ENCODE assay signal across 19 cellular contexts in the genomic region with DNA sequence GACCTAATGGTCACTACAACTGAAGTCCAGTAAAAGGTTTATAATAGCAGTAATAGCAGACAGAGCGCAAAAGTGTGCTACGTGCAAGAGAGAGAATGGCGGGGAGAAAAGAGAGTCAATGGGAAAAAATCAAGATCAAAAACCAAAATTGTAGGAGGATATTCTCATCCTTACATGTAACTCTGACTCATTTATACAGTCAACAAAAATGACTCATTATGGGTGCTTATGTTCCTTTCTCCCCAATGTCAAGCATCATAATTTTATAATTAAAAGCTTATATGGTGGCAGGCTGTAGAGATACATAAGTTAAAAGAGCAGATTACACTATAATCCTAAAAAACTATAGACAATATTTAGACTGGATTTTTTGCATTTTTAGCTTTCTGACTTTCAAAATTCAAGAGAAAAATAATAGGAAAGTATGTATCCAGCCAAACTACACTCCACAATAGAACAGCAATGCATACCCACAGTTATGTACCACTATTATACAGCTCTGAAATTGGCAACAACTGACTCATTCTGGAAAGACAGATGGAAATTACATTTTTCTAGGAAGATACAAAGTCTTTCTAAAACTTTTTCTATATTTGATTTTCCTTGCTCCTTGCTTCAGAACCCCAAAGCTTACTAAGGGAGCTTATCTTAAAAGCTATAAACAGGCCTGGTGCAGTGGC.
DNase-seq lines count a peak whose midpoint lies in the region; ATAC-seq and TF ChIP-seq lines count a peak whose summit lies in the region.
"Had no signal": no experiment of that assay in that cellular context is flagged by ENCODE, and none has a peak within 500 bp of the region (broad histone marks: within the 10 kb centered on the region; RNA-seq: fewer than 3 reads in every experiment).

No MANE protein-coding gene starts in this region.

- H3K9me3 ChIP-seq in GM23248 (ENCODE audit: low read depth) (no peaks in the 10 kb centered on the region), Peyer's patch (no peaks in the 10 kb centered on the region)
- H3K9me3 ChIP-seq: gastrocnemius medialis, tibial artery had no signal

- CTCF ChIA-PET in activated CD4-positive, alpha-beta memory T cell treated with anti-CD3 and anti-CD28 coated beads for 36 hours (lab: Charles Lee), result interaction anchor here (0.9 to 1.0 kb wide), 2 partner anchors 180 to 238 kb away, joined by 3 read pairs; no protein-coding TSS in a partner anchor

- ATAC-seq in activated T-helper 17 cell treated with anti-CD3 and anti-CD28 coated beads, Interleukin-2, amount 50 U/mL, for 72 hours (replicated peaks), result peak; percentile 73
- no peak for ATAC-seq in HG03571 (IDR thresholded peaks at IDR 0.05; ENCODE audit: unreplicated experiment)
- ATAC-seq: gastrocnemius medialis had no signal

- DNase-seq in A172 (ENCODE audit: low spot score) (peak; percentile 41), GM23248 (peak; percentile 83), fibroblast of the aortic adventitia (ENCODE audit: low read depth) (peak; percentile 36), NCI-H526 treated with DMSO at 0.1 percent for 48 hours (lab: John Stamatoyannopoulos, UW) (no peak), Peyer's patch (no peak)
- DNase-seq in activated CD4-positive, alpha-beta memory T cell treated with anti-CD3 and anti-CD28 coated beads for 36 hours, result no peak
- DNase-seq: AML-193; amniotic stem cell; gastrocnemius medialis; immature natural killer cell; KG1; NCI-H146; NCI-H526; stimulated activated CD4-positive, alpha-beta T cell treated with anti-CD3 and anti-CD28 coated beads, Interleukin-15, amount 100 ng/mL, for 24 hours; tibial artery had no signal

- H3K4me1 ChIP-seq in GM23248 (ENCODE audit: insufficient read depth) (peaks cover 17% of the 10 kb centered on the region), Peyer's patch (no peaks in the 10 kb centered on the region)
- H3K4me1 ChIP-seq: parathyroid adenoma had no signal

- H3K27me3 Mint-ChIP-seq in activated T-helper 17 cell treated with anti-CD3 and anti-CD28 coated beads, Interleukin-2, amount 50 U/mL, for 72 hours, result no peaks in the 10 kb centered on the region
- no peaks in the 10 kb centered on the region for H3K27me3 Mint-ChIP-seq in activated CD4-positive, alpha-beta memory T cell treated with anti-CD3 and anti-CD28 coated beads for 36 hours
- H3K27me3 Mint-ChIP-seq: dendritic cell treated with granulocyte-macrophage colony-stimulating factor and Interleukin-4, amounts not matched to agents 40 ng/mL and 50 ng/mL, for 4 days had no signal

- H3K27ac Mint-ChIP-seq in activated T-helper 17 cell treated with anti-CD3 and anti-CD28 coated beads, Interleukin-2, amount 50 U/mL, for 72 hours, result no peak overlapping the region
- H3K27ac Mint-ChIP-seq in activated CD4-positive, alpha-beta memory T cell treated with anti-CD3 and anti-CD28 coated beads for 36 hours, result no peak overlapping the region
- H3K27ac Mint-ChIP-seq: dendritic cell treated with granulocyte-macrophage colony-stimulating factor and Interleukin-4, amounts not matched to agents 40 ng/mL and 50 ng/mL, for 4 days; immature natural killer cell had no signal

- H3K36me3 Mint-ChIP-seq in activated T-helper 17 cell treated with anti-CD3 and anti-CD28 coated beads, Interleukin-2, amount 50 U/mL, for 72 hours (ENCODE audit: low read depth), result no peaks in the 10 kb centered on the region
- H3K36me3 Mint-ChIP-seq in activated CD4-positive, alpha-beta memory T cell treated with anti-CD3 and anti-CD28 coated beads for 36 hours, result no peaks in the 10 kb centered on the region

- H3K4me3 Mint-ChIP-seq in activated T-helper 17 cell treated with anti-CD3 and anti-CD28 coated beads, Interleukin-2, amount 50 U/mL, for 72 hours, result no peak overlapping the region
- H3K4me3 Mint-ChIP-seq in activated CD4-positive, alpha-beta memory T cell treated with anti-CD3 and anti-CD28 coated beads for 36 hours, result no peak overlapping the region
- H3K4me3 Mint-ChIP-seq: dendritic cell treated with granulocyte-macrophage colony-stimulating factor and Interleukin-4, amounts not matched to agents 40 ng/mL and 50 ng/mL, for 4 days; immature natural killer cell had no signal

- H3K9me3 Mint-ChIP-seq in activated T-helper 17 cell treated with anti-CD3 and anti-CD28 coated beads, Interleukin-2, amount 50 U/mL, for 72 hours, result no peaks in the 10 kb centered on the region
- no peaks in the 10 kb centered on the region for H3K9me3 Mint-ChIP-seq in activated CD4-positive, alpha-beta memory T cell treated with anti-CD3 and anti-CD28 coated beads for 36 hours
- H3K9me3 Mint-ChIP-seq: dendritic cell treated with granulocyte-macrophage colony-stimulating factor and Interleukin-4, amounts not matched to agents 40 ng/mL and 50 ng/mL, for 4 days; immature natural killer cell had no signal

- no peak overlapping the region for H2AFZ ChIP-seq in GM23248
- H2AFZ ChIP-seq: parathyroid adenoma had no signal

- H3K4me3 ChIP-seq in GM23248 (no peak overlapping the region), fibroblast of the aortic adventitia (ENCODE audit: low read depth, low read length) (no peak overlapping the region), Peyer's patch (no peak overlapping the region)
- H3K4me3 ChIP-seq: gastrocnemius medialis, tibial artery had no signal

- TF ChIP-seq POLR2A in Peyer's patch (IDR thresholded peaks at IDR 0.05), result no peak

- peaks cover under 1% of the 10 kb centered on the region for H3K4me1 Mint-ChIP-seq in activated T-helper 17 cell treated with anti-CD3 and anti-CD28 coated beads, Interleukin-2, amount 50 U/mL, for 72 hours
- H3K4me1 Mint-ChIP-seq in activated CD4-positive, alpha-beta memory T cell treated with anti-CD3 and anti-CD28 coated beads for 36 hours (ENCODE audit: low read depth), result peaks cover 6% of the 10 kb centered on the region
- H3K4me1 Mint-ChIP-seq: immature natural killer cell had no signal

- no peak for TF ChIP-seq CTCF in fibroblast of the aortic adventitia (IDR thresholded peaks at IDR 0.05; ENCODE audit: insufficient read depth, low read length)
- no peak for TF ChIP-seq CTCF in Peyer's patch (IDR thresholded peaks at IDR 0.05)

- POLR2A ChIA-PET in activated CD4-positive, alpha-beta memory T cell treated with anti-CD3 and anti-CD28 coated beads for 36 hours (lab: Charles Lee), result interaction anchor here (1.2 kb wide), 1 partner anchor 78 kb away, joined by 3 read pairs; a partner anchor contains a TSS

- H3K9me2 ChIP-seq in GM23248 (ENCODE audit: insufficient read depth), result no peaks in the 10 kb centered on the region

- intact Hi-C loops in activated CD4-positive, alpha-beta memory T cell treated with anti-CD3 and anti-CD28 coated beads for 36 hours (cut with micrococcal nuclease), result no loop called here

- H3K79me2 ChIP-seq in GM23248 (ENCODE audit: insufficient read depth), result peaks cover 54% of the 10 kb centered on the region
- H3K79me2 ChIP-seq: parathyroid adenoma had no signal

- in situ Hi-C loops in GM23248 (cut with MboI), result no loop called here

- H4K20me1 ChIP-seq in GM23248 (ENCODE audit: insufficient read depth), result no peaks in the 10 kb centered on the region

- H3K27me3 ChIP-seq in GM23248 (replicated peaks; ENCODE audit: insufficient read depth) (no peaks in the 10 kb centered on the region), Peyer's patch (no peaks in the 10 kb centered on the region)
- H3K27me3 ChIP-seq: gastrocnemius medialis, tibial artery had no signal

- H3K36me3 ChIP-seq in GM23248 (ENCODE audit: low read depth), result no peaks in the 10 kb centered on the region
- H3K36me3 ChIP-seq in Peyer's patch, result no peaks in the 10 kb centered on the region
- H3K36me3 ChIP-seq: gastrocnemius medialis had no signal

- 71 to 77% methylated on average over 3 of the region's 3 CpGs for WGBS in GM23248 (ENCODE audit: low coverage in 1 of 2, low lambda C conversion rate in 2 of 2, missing lambda C conversion rate in 2 of 2), 2 experiments

- peaks cover 16% of the 10 kb centered on the region for H3F3A ChIP-seq in GM23248 (ENCODE audit: insufficient read depth)

- H3K27ac ChIP-seq in GM23248 (peak overlapping the region; percentile 44), Peyer's patch (no peak overlapping the region)
- H3K27ac ChIP-seq: parathyroid adenoma had no signal

- peak overlapping the region; percentile 23 for H3K4me2 ChIP-seq in GM23248 (ENCODE audit: unreplicated experiment)

- no peak overlapping the region for H3K9ac ChIP-seq in GM23248
- H3K9ac ChIP-seq: parathyroid adenoma had no signal

Comparison
In these comparisons a context has a peak if more than half of its experiments do, and no peak if none do; other contexts are left out.
1. DNase-seq: peak in A172 (single experiment), GM23248 (single experiment) and fibroblast of the aortic adventitia (single experiment); none in NCI-H526 treated with DMSO at 0.1 percent for 48 hours (single experiment), Peyer's patch (0 of 3) and activated CD4-positive, alpha-beta memory T cell treated with anti-CD3 and anti-CD28 coated beads for 36 hours (single experiment).